Comparison of ENCODE assay signal across 15 cellular contexts in genomic region chr20:48850257-48850656, GRCh38. TPM values are rescaled to one million over a fixed set of nuclear protein-coding genes. Genes with fewer than 3 reads are reported as not detected.
DNase-seq lines count a peak whose midpoint lies in the region; ATAC-seq and TF ChIP-seq lines count a peak whose summit lies in the region.
"Had no signal": no experiment of that assay in that cellular context is flagged by ENCODE, and none has a peak within 500 bp of the region (broad histone marks: within the 10 kb centered on the region; RNA-seq: fewer than 3 reads in every experiment).

No MANE protein-coding gene starts in this region.

- no peak for TF ChIP-seq EP300 in upper lobe of left lung (IDR thresholded peaks at IDR 0.05)

- no peak overlapping the region for H3K4me3 ChIP-seq in GM23338
- no peak overlapping the region for H3K4me3 ChIP-seq in mesendoderm (ENCODE audit: low read length)
- no peak overlapping the region for H3K4me3 ChIP-seq in upper lobe of left lung
- H3K4me3 ChIP-seq: BLaER1, PC-9 had no signal

- no peak overlapping the region for H2BK15ac ChIP-seq in mesendoderm (replicated peaks; ENCODE audit: low read depth)

- H3K79me2 ChIP-seq in GM23338 (replicated peaks; ENCODE audit: insufficient read depth) (no peaks in the 10 kb centered on the region), mesendoderm (ENCODE audit: control insufficient read depth, insufficient read depth, low read length) (no peaks in the 10 kb centered on the region)

- H3K27ac Mint-ChIP-seq in GM23338: no peak overlapping the region
- H3K27ac Mint-ChIP-seq in activated B cell treated with CpG ODN at 0.5 μM for 24 hours: peak overlapping the region; percentile 41

- H2AK5ac ChIP-seq in mesendoderm (ENCODE audit: low read length): no peak overlapping the region

- H3K27me3 ChIP-seq in GM23338 (ENCODE audit: insufficient read depth) (no peaks in the 10 kb centered on the region), mesendoderm (ENCODE audit: insufficient read depth, low read length, poor library complexity) (no peaks in the 10 kb centered on the region), upper lobe of left lung (no peaks in the 10 kb centered on the region)
- H3K27me3 ChIP-seq: BLaER1 had no signal

- H3K79me1 ChIP-seq in mesendoderm (ENCODE audit: low read length): no peaks in the 10 kb centered on the region

- no peak overlapping the region for H2BK5ac ChIP-seq in mesendoderm (ENCODE audit: low read length)

- H3K23ac ChIP-seq in mesendoderm (ENCODE audit: low read length): no peak overlapping the region

- peak overlapping the region; percentile 37 for H3K56ac ChIP-seq in mesendoderm (ENCODE audit: low read length)

- no peak overlapping the region for H3K18ac ChIP-seq in mesendoderm (ENCODE audit: low read length)

- H3K4me3 Mint-ChIP-seq in GM23338: no peak overlapping the region
- H3K4me3 Mint-ChIP-seq in activated B cell treated with CpG ODN at 0.5 μM for 24 hours: no peak overlapping the region
- H3K4me3 Mint-ChIP-seq: CD8-positive, alpha-beta memory T cell had no signal

- H3K4me1 ChIP-seq in GM23338 (ENCODE audit: insufficient read depth): peaks cover 6% of the 10 kb centered on the region
- H3K4me1 ChIP-seq in mesendoderm (ENCODE audit: control insufficient read depth, low read depth, low read length): peaks cover 15% of the 10 kb centered on the region
- peaks cover 0 to 12% (median 3%) of the 10 kb centered on the region in 4 donors for H3K4me1 ChIP-seq in upper lobe of left lung

- ATAC-seq in GM23338 (no peak), activated B cell treated with CpG ODN at 0.5 μM for 24 hours (ENCODE audit: low read depth) (no peak), HG03442 (IDR thresholded peaks at IDR 0.05; ENCODE audit: unreplicated experiment) (no peak), upper lobe of left lung (ENCODE audit: low FRiP score in 2 of 2) (no peak)

- H3K36me3 Mint-ChIP-seq in GM23338 (ENCODE audit: low read depth) (no peaks in the 10 kb centered on the region), activated B cell treated with CpG ODN at 0.5 μM for 24 hours (ENCODE audit: low read depth) (no peaks in the 10 kb centered on the region)

- DNase-seq in NCI-H1105 (lab: John Stamatoyannopoulos, UW) (peak; percentile 12), NCI-H1105 treated with DMSO at 0.1 percent for 48 hours (lab: John Stamatoyannopoulos, UW) (no peak), GM23338 (ENCODE audit: low spot score) (no peak), activated B cell treated with CpG ODN at 0.5 μM for 24 hours (no peak), mesendoderm (no peak), NCI-H2171 (lab: John Stamatoyannopoulos, UW) (no peak), upper lobe of left lung (no peak)
- DNase-seq: CD8-positive, alpha-beta memory T cell; NCI-H1694; NCI-H774 had no signal

- H3K9ac ChIP-seq in mesendoderm (ENCODE audit: low read length): no peak overlapping the region
- H3K9ac ChIP-seq: BLaER1, KMS-11 had no signal

- no peak overlapping the region for H3K4ac ChIP-seq in mesendoderm (ENCODE audit: low read depth, low read length)

- no peak for TF ChIP-seq CTCF in GM23338 (conservative IDR thresholded peaks at IDR 0.05; ENCODE audit: low read depth in 2 of 2)
- TF ChIP-seq CTCF in activated B cell treated with CpG ODN at 0.5 μM for 24 hours (IDR thresholded peaks at IDR 0.05): no peak
- no peak for TF ChIP-seq CTCF in upper lobe of left lung (IDR thresholded peaks at IDR 0.05)

- no peaks in the 10 kb centered on the region for H3K9me2 ChIP-seq in GM23338 (ENCODE audit: insufficient read depth)

- H3K27me3 Mint-ChIP-seq in GM23338 (ENCODE audit: insufficient read depth, low read depth, poor library complexity) (peaks cover 3% of the 10 kb centered on the region), activated B cell treated with CpG ODN at 0.5 μM for 24 hours (no peaks in the 10 kb centered on the region)

- no peak overlapping the region for H4K8ac ChIP-seq in mesendoderm (ENCODE audit: low read depth, low read length)

- CTCF ChIA-PET in activated B cell treated with CpG ODN at 0.5 μM for 24 hours (lab: Charles Lee): interaction anchor here (1.4 to 1.8 kb wide), 3 partner anchors 15 to 193 kb away, joined by 3 to 4 read pairs (median 3); no protein-coding TSS in a partner anchor

- no peak overlapping the region for H3K4me2 ChIP-seq in GM23338
- no peak overlapping the region for H3K4me2 ChIP-seq in mesendoderm (ENCODE audit: low read length)
- H3K4me2 ChIP-seq: BLaER1, KMS-11, PC-9 had no signal

- no peak for TF ChIP-seq POLR2A in upper lobe of left lung (IDR thresholded peaks at IDR 0.05)

- POLR2A ChIA-PET in activated B cell treated with CpG ODN at 0.5 μM for 24 hours (lab: Charles Lee): interaction anchor here (1.4 kb wide), 1 partner anchor 22 kb away, joined by 5 read pairs; the partner anchor contains the start of gene PREX1

- no peaks in the 10 kb centered on the region for H3K9me3 ChIP-seq in upper lobe of left lung
- H3K9me3 ChIP-seq: BLaER1 had no signal

- no peak overlapping the region for H2BK120ac ChIP-seq in mesendoderm (ENCODE audit: low read depth, low read length)

- H3K9me3 Mint-ChIP-seq in GM23338 (no peaks in the 10 kb centered on the region), activated B cell treated with CpG ODN at 0.5 μM for 24 hours (peaks cover 4% of the 10 kb centered on the region)

- WGBS in mesendoderm (ENCODE audit: extremely low coverage, insufficient coverage, low lambda C conversion rate): no CpG with 5 or more reads among the region's 7 CpGs
- WGBS in upper lobe of left lung, 2 donors: 66 to 75% methylated on average over 7 of the region's 7 CpGs

- H3K27ac ChIP-seq in GM23338 (ENCODE audit: low read depth) (no peak overlapping the region), mesendoderm (ENCODE audit: low read depth, low read length) (no peak overlapping the region), upper lobe of left lung (no peak overlapping the region)
- H3K27ac ChIP-seq: 22Rv1, BLaER1, KMS-11, PC-9 had no signal

- intact Hi-C loops in activated B cell treated with CpG ODN at 0.5 μM for 24 hours (cut with micrococcal nuclease): no loop called here

- peak overlapping the region; percentile 56; the same call in 1 of the 2 replicates for H2AFZ ChIP-seq in GM23338
- H2AFZ ChIP-seq: PC-9 had no signal

- H3K4me1 Mint-ChIP-seq in GM23338: peaks cover 13% of the 10 kb centered on the region
- peaks cover 30% of the 10 kb centered on the region for H3K4me1 Mint-ChIP-seq in activated B cell treated with CpG ODN at 0.5 μM for 24 hours

- H4K5ac ChIP-seq in mesendoderm (ENCODE audit: low read length): no peak overlapping the region

- H3K36me3 ChIP-seq in GM23338 (ENCODE audit: insufficient read depth) (no peaks in the 10 kb centered on the region), mesendoderm (ENCODE audit: control insufficient read depth, insufficient read depth, low read length) (no peaks in the 10 kb centered on the region), upper lobe of left lung (no peaks in the 10 kb centered on the region)
- H3K36me3 ChIP-seq: BLaER1 had no signal

- no peaks in the 10 kb centered on the region for H3F3A ChIP-seq in GM23338 (replicated peaks; ENCODE audit: low read depth)

- no peaks in the 10 kb centered on the region for H4K20me1 ChIP-seq in GM23338 (replicated peaks; ENCODE audit: insufficient read depth)
- H4K20me1 ChIP-seq: BLaER1 had no signal

TF ChIP-seq in GM23338, 12 proteins besides CTCF, POLR2A, EP300 and RAD21:
- TF ChIP-seq EZH2phosphoT487 (IDR thresholded peaks at IDR 0.05; ENCODE audit: unreplicated experiment) (no peak), STAT1 (IDR thresholded peaks at IDR 0.05; ENCODE audit: unreplicated experiment) (no peak), ZNF331 (CRISPR knock-in tag; IDR thresholded peaks at IDR 0.05; ENCODE audit: low read depth) (no peak), NANOG (IDR thresholded peaks at IDR 0.05; ENCODE audit: borderline replicate concordance) (no peak), POLR2AphosphoS5 (IDR thresholded peaks at IDR 0.05; ENCODE audit: low read depth) (no peak), REST (IDR thresholded peaks at IDR 0.05; ENCODE audit: unreplicated experiment) (no peak), CREB1 (CRISPR knock-in tag; IDR thresholded peaks at IDR 0.05; ENCODE audit: low read depth) (no peak)

RNA-seq across cellular contexts. Expression of gene PREX1, which starts 22.5 kb away (rescaled TPM):
- 7.8 and 10.3 TPM in 2 replicates for total RNA-seq in GM23338 (2014; rRNA removed; shearing (Covaris generic))
- polyA plus RNA-seq in GM23338 (2016; fragmentation: Nextera tagmentation; extraction: Ambion mirVana): 2.4 and 2.6 TPM in 2 replicates
- 65.0 and 71.4 TPM in 2 replicates for total RNA-seq in activated B cell treated with CpG ODN at 0.5 μM for 24 hours
- polyA plus RNA-seq in mesendoderm (2013, experiment 1 of 2): 20.7 TPM
- polyA plus RNA-seq in mesendoderm (2013, experiment 2 of 2): 19.7 TPM
- 100 to 1,000 TPM in 2 of 6 donors, 10 to 100 TPM in 4; 42.8 to 177 (median 74.6) TPM for total RNA-seq in upper lobe of left lung
